ENCODE assay signal across 28 cellular contexts in genomic region chr6:63742060-63742459, GRCh38.
"Had no signal": no experiment of that assay in that cellular context is flagged by ENCODE, and none has a peak within 500 bp of the region (broad histone marks: within the 10 kb centered on the region; RNA-seq: fewer than 3 reads in every experiment).

No MANE protein-coding gene starts in this region.

- H3K36me3 ChIP-seq: brain microvascular endothelial cell, esophagus muscularis mucosa, gastroesophageal sphincter, lower lobe of right lung, spleen, thoracic aorta, vagina, WERI-Rb-1 had no signal

- H3K4me1 ChIP-seq: lower lobe of right lung, spleen, vagina had no signal

- H3K4me3 Mint-ChIP-seq: activated CD4-positive, alpha-beta T cell treated with anti-CD3 and anti-CD28 coated beads, Interleukin-2, amount 10 ng/mL, durations not matched to agents 7 days and 5 days; activated CD8-positive, alpha-beta memory T cell treated with anti-CD3 and anti-CD28 coated beads, Interleukin-2, amount 10 ng/mL, durations not matched to agents 7 days and 5 days; activated CD8-positive, alpha-beta T cell treated with anti-CD3 and anti-CD28 coated beads for 36 hours; central memory CD8-positive, alpha-beta T cell; natural killer cell; T-helper 2 cell treated with Interferon-gamma antibody and Interleukin-4, amounts not matched to agents 5 μg/mL and 100 μg/mL, for 36 hours; type B pancreatic cell had no signal

- H3K27ac ChIP-seq: brain microvascular endothelial cell, esophagus muscularis mucosa, gastroesophageal sphincter, lower lobe of right lung, spleen, thoracic aorta, vagina, WERI-Rb-1 had no signal

- H3K9me3 Mint-ChIP-seq: central memory CD8-positive, alpha-beta T cell; T-helper 2 cell treated with Interferon-gamma antibody and Interleukin-4, amounts not matched to agents 5 μg/mL and 100 μg/mL, for 36 hours; type B pancreatic cell had no signal

- H3K9me3 ChIP-seq: esophagus muscularis mucosa, thoracic aorta, vagina had no signal

- H3K4me1 Mint-ChIP-seq: activated CD4-positive, alpha-beta T cell treated with anti-CD3 and anti-CD28 coated beads, Interleukin-2, amount 10 ng/mL, durations not matched to agents 7 days and 5 days had no signal

- H3K27me3 ChIP-seq: brain microvascular endothelial cell, esophagus muscularis mucosa, gastroesophageal sphincter, spleen, vagina had no signal

- H3K36me3 Mint-ChIP-seq: type B pancreatic cell had no signal

- H3K4me3 ChIP-seq: esophagus muscularis mucosa, gastroesophageal sphincter, lower lobe of right lung, spleen, thoracic aorta, vagina had no signal

- DNase-seq: activated CD4-positive, alpha-beta T cell treated with anti-CD3 and anti-CD28 coated beads, Interleukin-2, amount 10 ng/mL, durations not matched to agents 7 days and 5 days; activated CD4-positive, CD25-positive, alpha-beta regulatory T cell treated with anti-CD3 and anti-CD28 coated beads, Interleukin-2, amount 50 U/mL, for 72 hours; activated CD8-positive, alpha-beta memory T cell treated with anti-CD3 and anti-CD28 coated beads, Interleukin-2, amount 10 ng/mL, durations not matched to agents 7 days and 5 days; activated CD8-positive, alpha-beta T cell treated with anti-CD3 and anti-CD28 coated beads for 36 hours; activated gamma-delta T cell; activated T-cell treated with anti-CD3 and anti-CD28 coated beads for 4 hours; aorta; brain microvascular endothelial cell; effector memory CD4-positive, alpha-beta T cell; head of caudate nucleus; hypothalamus; left colon; lower lobe of right lung; natural killer cell; spleen; stimulated activated CD4-positive, alpha-beta T cell treated with anti-CD3 and anti-CD28 coated beads, Interleukin-4, amount 100 ng/mL, for 1 hour; stimulated activated naive CD4-positive, alpha-beta T cell treated with Interleukin-2 at 50 U/mL for 16 hours; WERI-Rb-1 had no signal

- ATAC-seq: activated CD8-positive, alpha-beta memory T cell treated with anti-CD3 and anti-CD28 coated beads, Interleukin-2, amount 10 ng/mL, durations not matched to agents 7 days and 5 days; activated CD8-positive, alpha-beta T cell treated with anti-CD3 and anti-CD28 coated beads for 36 hours; activated naive CD4-positive, alpha-beta T cell treated with anti-CD3 and anti-CD28 coated beads, Interleukin-2, amount 50 U/mL, for 72 hours; gastroesophageal sphincter; left colon; lower lobe of right lung; natural killer cell had no signal

- H3K27ac Mint-ChIP-seq: activated CD4-positive, alpha-beta T cell treated with anti-CD3 and anti-CD28 coated beads, Interleukin-2, amount 10 ng/mL, durations not matched to agents 7 days and 5 days; activated CD8-positive, alpha-beta memory T cell treated with anti-CD3 and anti-CD28 coated beads, Interleukin-2, amount 10 ng/mL, durations not matched to agents 7 days and 5 days; activated CD8-positive, alpha-beta T cell treated with anti-CD3 and anti-CD28 coated beads for 36 hours; natural killer cell; progenitor cell of endocrine pancreas; T-helper 2 cell treated with Interferon-gamma antibody and Interleukin-4, amounts not matched to agents 5 μg/mL and 100 μg/mL, for 36 hours; type B pancreatic cell had no signal

- H3K27me3 Mint-ChIP-seq: activated CD4-positive, alpha-beta T cell treated with anti-CD3 and anti-CD28 coated beads, Interleukin-2, amount 10 ng/mL, durations not matched to agents 7 days and 5 days; activated CD8-positive, alpha-beta memory T cell treated with anti-CD3 and anti-CD28 coated beads, Interleukin-2, amount 10 ng/mL, durations not matched to agents 7 days and 5 days; activated CD8-positive, alpha-beta T cell treated with anti-CD3 and anti-CD28 coated beads for 36 hours; progenitor cell of endocrine pancreas; type B pancreatic cell had no signal

- FAIRE-seq: colon had no signal
